In the genomic region with DNA sequence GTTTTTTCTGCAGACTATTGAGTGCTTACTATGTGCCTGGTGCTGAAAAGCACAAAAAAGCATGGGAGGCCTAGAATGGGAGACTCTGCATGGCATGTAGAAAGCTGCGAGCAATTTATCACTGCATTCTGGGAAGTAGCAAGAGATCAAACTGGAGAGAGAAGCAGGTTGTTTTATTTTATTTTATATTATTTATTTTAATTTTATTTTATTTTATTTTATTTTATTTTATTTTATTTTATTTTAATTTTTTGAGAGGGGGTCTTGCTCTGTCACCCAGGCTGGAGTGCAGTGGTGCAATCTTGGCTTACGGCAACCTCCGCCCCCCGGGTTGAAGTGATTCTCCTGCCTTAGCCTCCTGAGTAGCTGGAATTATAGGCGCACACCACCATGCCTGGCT, we compare ENCODE assay signal across 9 cellular contexts. TPM values are rescaled to one million over a fixed set of nuclear protein-coding genes. Genes with fewer than 3 reads are reported as not detected.
"Had no signal": no experiment of that assay in that cellular context is flagged by ENCODE, and none has a peak within 500 bp of the region (broad histone marks: within the 10 kb centered on the region; RNA-seq: fewer than 3 reads in every experiment).

No MANE protein-coding gene starts in this region.

RNA-seq across cellular contexts. Expression of a gene that starts 17.2 kb away (rescaled TPM):
- total RNA-seq: LHCN-M2, MCF 10A, NCI-H460, OCI-LY7, PC-9, Right ventricle myocardium inferior, RPMI7951, SJCRH30, SK-MEL-5 had no signal

RNA-seq across cellular contexts. Expression of a gene that starts 49.3 kb away (rescaled TPM):
- total RNA-seq: OCI-LY7 had no signal
